ENCODE assay signal across 8 cellular contexts in genomic region chr15:24956131-24956838, GRCh38.
A peak's percentile ranks its signal among the peaks of the same experiment; 100 is the strongest.
DNase-seq lines count a peak whose midpoint lies in the region; ATAC-seq lines count a peak whose summit lies in the region.

No MANE protein-coding gene starts in this region.

- peak overlapping the region; percentile 88 for H3K27ac Mint-ChIP-seq in memory B cell

- H3K4me3 ChIP-seq in effector memory CD4-positive, alpha-beta T cell (ENCODE audit: insufficient read depth, low read depth, low read length, poor library complexity, severe bottlenecking), result peak overlapping the region; percentile 71

- no peaks in the 10 kb centered on the region for H3K9me3 Mint-ChIP-seq in memory B cell

- H3K4me3 Mint-ChIP-seq in memory B cell, result peak overlapping the region; percentile 88

- H3K27me3 ChIP-seq in effector memory CD4-positive, alpha-beta T cell (replicated peaks; ENCODE audit: control insufficient read depth, insufficient read depth, low read length, poor library complexity, severe bottlenecking), result no peaks in the 10 kb centered on the region

- no peaks in the 10 kb centered on the region for H3K36me3 ChIP-seq in effector memory CD4-positive, alpha-beta T cell (ENCODE audit: control insufficient read depth, insufficient read depth, low read length)

- H3K36me3 Mint-ChIP-seq in memory B cell, result peaks cover 10% of the 10 kb centered on the region

- no peaks in the 10 kb centered on the region for H3K9me3 ChIP-seq in effector memory CD4-positive, alpha-beta T cell (ENCODE audit: control insufficient read depth, low read length)

- DNase-seq in SIG-M5 treated with dmso at 0.1 percent for 504 hours (lab: John Stamatoyannopoulos, UW; ENCODE audit: unreplicated experiment) (peak; percentile 28), SIG-M5 (lab: John Stamatoyannopoulos, UW) (no peak), NCI-H446 treated with DMSO at 0.1 percent for 48 hours (lab: John Stamatoyannopoulos, UW) (peak; percentile 72), memory B cell (ENCODE audit: low spot score in 2 of 2) (peak; percentile 29 to 39)
- peak; percentile 78 for DNase-seq in activated CD8-positive, alpha-beta memory T cell treated with anti-CD3 and anti-CD28 coated beads for 24 hours
- DNase-seq in effector memory CD4-positive, alpha-beta T cell, result peak; percentile 55 to 58 (median 56)
- peak; percentile 46 for DNase-seq in stimulated activated CD8-positive, alpha-beta memory T cell treated with anti-CD3 and anti-CD28 coated beads, Interleukin-12 subunit alpha, Interleukin-12 subunit beta, amount 100 ng/mL, for 1 hour (ENCODE audit: low read depth)

- H3K4me1 Mint-ChIP-seq in memory B cell, result peaks cover 7% of the 10 kb centered on the region

- H3K4me1 ChIP-seq in effector memory CD4-positive, alpha-beta T cell (ENCODE audit: control insufficient read depth, insufficient read depth, low read length, poor library complexity, severe bottlenecking), result no peaks in the 10 kb centered on the region

- peak overlapping the region; percentile 88 for H3K27ac ChIP-seq in effector memory CD4-positive, alpha-beta T cell (ENCODE audit: insufficient read depth, low read length, poor library complexity, severe bottlenecking)

- H3K27me3 Mint-ChIP-seq in memory B cell, result no peaks in the 10 kb centered on the region

- peak; percentile 66 for ATAC-seq in HG03066 (IDR thresholded peaks at IDR 0.05; ENCODE audit: low read depth, unreplicated experiment)
- peak; percentile 71 for ATAC-seq in memory B cell (ENCODE audit: low read depth)
